Comparison of ENCODE assay signal across 2 cellular contexts in genomic region chr17:32256012-32256694, GRCh38.
A peak's percentile ranks its signal among the peaks of the same experiment; 100 is the strongest.
TF ChIP-seq lines count a peak whose summit lies in the region.

No MANE protein-coding gene starts in this region.

TF ChIP-seq in HEK293, 187 proteins besides CTCF, POLR2A, EP300 and RAD21:
- TF ChIP-seq KLF16 (tag by site-specific recombination; IDR thresholded peaks at IDR 0.05) (no peak), ZFHX2 (tag by site-specific recombination; conservative IDR thresholded peaks at IDR 0.05) (0 out of 2 replicates have a peak, but pooled peaks have one; percentile 9), ZEB2 (tag by site-specific recombination; IDR thresholded peaks at IDR 0.05) (no peak)

TF ChIP-seq in H1, 55 proteins besides CTCF, POLR2A, EP300 and RAD21:
- no peak for TF ChIP-seq SIX5 (IDR thresholded peaks at IDR 0.05; ENCODE audit: low read depth, low read length)
- TF ChIP-seq HDAC6 (IDR thresholded peaks at IDR 0.05; ENCODE audit: low read depth, low read length) = no peak
- no peak for TF ChIP-seq NRF1 (IDR thresholded peaks at IDR 0.05; ENCODE audit: low read depth, low read length)
- TF ChIP-seq SIN3A (conservative IDR thresholded peaks at IDR 0.05 in 1 of 2, IDR thresholded peaks at IDR 0.05 in 1 of 2; ENCODE audit: low read depth in 1 of 2, low read length in 2 of 2) = no peak
- TF ChIP-seq TEAD4 (IDR thresholded peaks at IDR 0.05; ENCODE audit: low read depth, low read length) = no peak
